Comparison of ENCODE assay signal across 22 cellular contexts in genomic region chr5:158389786-158390185, GRCh38.
"Had no signal": no experiment of that assay in that cellular context is flagged by ENCODE, and none has a peak within 500 bp of the region (broad histone marks: within the 10 kb centered on the region; RNA-seq: fewer than 3 reads in every experiment).

No MANE protein-coding gene starts in this region.

- H3K4me1 Mint-ChIP-seq: activated CD4-positive, alpha-beta T cell treated with anti-CD3 and anti-CD28 coated beads for 36 hours; activated naive CD8-positive, alpha-beta T cell treated with anti-CD3 and anti-CD28 coated beads, Interleukin-2, amount 10 ng/mL, durations not matched to agents 7 days and 5 days; activated T-helper 17 cell treated with anti-CD3 and anti-CD28 coated beads, Interleukin-2, amount 50 U/mL, for 72 hours; brain; central memory CD8-positive, alpha-beta T cell; WTC11 had no signal

- DNase-seq: activated CD4-positive, alpha-beta T cell treated with anti-CD3 and anti-CD28 coated beads for 36 hours; activated CD4-positive, alpha-beta T cell treated with anti-CD3 and anti-CD28 coated beads, Interleukin-2, amount 50 U/mL, for 48 hours; activated naive CD4-positive, alpha-beta T cell; activated naive CD8-positive, alpha-beta T cell treated with anti-CD3 and anti-CD28 coated beads, Interleukin-2, amount 10 ng/mL, durations not matched to agents 7 days and 5 days; colonic mucosa; mesendoderm; naive thymus-derived CD8-positive, alpha-beta T cell; right lobe of liver; small intestine; stimulated activated CD4-positive, alpha-beta T cell treated with anti-CD3 and anti-CD28 coated beads, Interleukin-15, amount 100 ng/mL, for 24 hours; stimulated activated CD4-positive, alpha-beta T cell treated with anti-CD3 and anti-CD28 coated beads, Interleukin-2, amount 100 ng/mL, for 48 hours; T-helper 2 cell had no signal

- H3K27ac ChIP-seq: colonic mucosa, esophagus muscularis mucosa, parathyroid adenoma, right lobe of liver, tibial nerve had no signal

- H3K4me3 Mint-ChIP-seq: activated CD4-positive, alpha-beta T cell treated with anti-CD3 and anti-CD28 coated beads for 36 hours; activated naive CD8-positive, alpha-beta T cell treated with anti-CD3 and anti-CD28 coated beads, Interleukin-2, amount 10 ng/mL, durations not matched to agents 7 days and 5 days; activated T-helper 17 cell treated with anti-CD3 and anti-CD28 coated beads, Interleukin-2, amount 50 U/mL, for 72 hours; brain; central memory CD8-positive, alpha-beta T cell; naive thymus-derived CD8-positive, alpha-beta T cell; stimulated activated naive CD8-positive, alpha-beta T cell treated with anti-CD3 and anti-CD28 coated beads, Interleukin-15, Interleukin-2, amounts not matched to agents 100 ng/mL and 50 ng/mL, for 24 hours; WTC11 had no signal

- H3K36me3 Mint-ChIP-seq: brain, WTC11 had no signal

- ATAC-seq: activated CD4-positive, alpha-beta T cell treated with anti-CD3 and anti-CD28 coated beads for 36 hours; activated T-helper 17 cell treated with anti-CD3 and anti-CD28 coated beads, Interleukin-2, amount 50 U/mL, for 72 hours; naive thymus-derived CD8-positive, alpha-beta T cell; WTC11 had no signal

- FAIRE-seq: small intestine, TTC549, urothelium cell line had no signal

- H3K27ac Mint-ChIP-seq: activated CD4-positive, alpha-beta T cell treated with anti-CD3 and anti-CD28 coated beads for 36 hours; activated naive CD8-positive, alpha-beta T cell treated with anti-CD3 and anti-CD28 coated beads, Interleukin-2, amount 10 ng/mL, durations not matched to agents 7 days and 5 days; activated T-helper 17 cell treated with anti-CD3 and anti-CD28 coated beads, Interleukin-2, amount 50 U/mL, for 72 hours; brain; stimulated activated naive CD8-positive, alpha-beta T cell treated with anti-CD3 and anti-CD28 coated beads, Interleukin-15, Interleukin-2, amounts not matched to agents 100 ng/mL and 50 ng/mL, for 24 hours; WTC11 had no signal

- H3K27me3 Mint-ChIP-seq: activated CD4-positive, alpha-beta T cell treated with anti-CD3 and anti-CD28 coated beads for 36 hours; activated naive CD8-positive, alpha-beta T cell treated with anti-CD3 and anti-CD28 coated beads, Interleukin-2, amount 10 ng/mL, durations not matched to agents 7 days and 5 days; activated T-helper 17 cell treated with anti-CD3 and anti-CD28 coated beads, Interleukin-2, amount 50 U/mL, for 72 hours; brain; central memory CD8-positive, alpha-beta T cell; naive thymus-derived CD8-positive, alpha-beta T cell; stimulated activated naive CD8-positive, alpha-beta T cell treated with anti-CD3 and anti-CD28 coated beads, Interleukin-15, Interleukin-2, amounts not matched to agents 100 ng/mL and 50 ng/mL, for 24 hours had no signal

- H3K9me3 Mint-ChIP-seq: brain had no signal
